27 cellular contexts compared by ENCODE assay signal in genomic region chr10:132678436-132679216, GRCh38.
A peak's percentile ranks its signal among the peaks of the same experiment; 100 is the strongest.
DNase-seq lines count a peak whose midpoint lies in the region; ATAC-seq, FAIRE-seq and TF ChIP-seq lines count a peak whose summit lies in the region.
"Had no signal": no experiment of that assay in that cellular context is flagged by ENCODE, and none has a peak within 500 bp of the region (broad histone marks: within the 10 kb centered on the region; RNA-seq: fewer than 3 reads in every experiment).

No MANE protein-coding gene starts in this region.

- H3K27me3 ChIP-seq in Peyer's patch (no peaks in the 10 kb centered on the region), suprapubic skin (no peaks in the 10 kb centered on the region)
- H3K27me3 ChIP-seq: breast epithelium, hepatocyte, SJSA1 had no signal

- H3K27me3 Mint-ChIP-seq in activated T-cell treated with anti-CD3 and anti-CD28 coated beads, Interleukin-2, amount 50 U/mL, for 72 hours (ENCODE audit: low read depth), result no peaks in the 10 kb centered on the region
- H3K27me3 Mint-ChIP-seq: activated CD4-positive, alpha-beta memory T cell treated with anti-CD3 and anti-CD28 coated beads, Interleukin-2, amount 10 ng/mL, durations not matched to agents 7 days and 5 days; B cell; dendritic cell treated with granulocyte-macrophage colony-stimulating factor and Interleukin-4, amounts not matched to agents 40 ng/mL and 50 ng/mL, for 4 days had no signal

- H3K9me3 Mint-ChIP-seq in activated T-cell treated with anti-CD3 and anti-CD28 coated beads, Interleukin-2, amount 50 U/mL, for 72 hours, result no peaks in the 10 kb centered on the region
- H3K9me3 Mint-ChIP-seq: activated CD4-positive, alpha-beta memory T cell treated with anti-CD3 and anti-CD28 coated beads, Interleukin-2, amount 10 ng/mL, durations not matched to agents 7 days and 5 days; dendritic cell treated with granulocyte-macrophage colony-stimulating factor and Interleukin-4, amounts not matched to agents 40 ng/mL and 50 ng/mL, for 4 days; T-helper 1 cell treated with Interleukin-12 subunit alpha and Interleukin-12 subunit beta and Interleukin-4 antibody, amounts not matched to agents 30 μg/mL and 1 μg/mL, for 36 hours had no signal

- no peak for ATAC-seq in activated T-cell treated with anti-CD3 and anti-CD28 coated beads, Interleukin-2, amount 50 U/mL, for 72 hours (replicated peaks in 1 of 2)
- ATAC-seq in GM21723 (IDR thresholded peaks at IDR 0.05; ENCODE audit: unreplicated experiment), result no peak
- ATAC-seq: stimulated activated naive CD8-positive, alpha-beta T cell treated with anti-CD3 and anti-CD28 coated beads, Interleukin-15, Interleukin-2, amounts not matched to agents 100 U/mL and 50 U/mL, for 24 hours had no signal

- peak; percentile 10 for DNase-seq in activated CD8-positive, alpha-beta memory T cell treated with anti-CD3 and anti-CD28 coated beads, Interleukin-2, amount 50 U/mL, for 4 hours
- no peak for DNase-seq in activated CD8-positive, alpha-beta memory T cell treated with anti-CD3 and anti-CD28 coated beads, Interleukin-2, amount 50 U/mL, for 48 hours
- peak in 2 of 3 donors; percentile 19 to 35 for DNase-seq in Peyer's patch
- peak; percentile 51 for DNase-seq in kidney
- DNase-seq in suprapubic skin (ENCODE audit: low spot score in 2 of 2), result peak; percentile 31 to 62
- no peak for DNase-seq in activated T-cell treated with anti-CD3 and anti-CD28 coated beads, Interleukin-2, amount 50 U/mL, for 72 hours
- DNase-seq in activated CD4-positive, CD25-positive, alpha-beta regulatory T cell (lab: John Stamatoyannopoulos, UW), result no peak
- DNase-seq: activated CD4-positive, alpha-beta memory T cell treated with anti-CD3 and anti-CD28 coated beads, Interleukin-2, amount 10 ng/mL, durations not matched to agents 7 days and 5 days; activated T-cell treated with anti-CD3 and anti-CD28 coated beads, Interleukin-2, amount 50 U/mL, for 48 hours; COR-L47; DND-41; mammary epithelial cell; NCI-H1930; NCI-H226; stimulated activated CD4-positive, alpha-beta T cell treated with anti-CD3 and anti-CD28 coated beads, Interleukin-4, amount 100 ng/mL, for 1 hour; stimulated activated naive CD8-positive, alpha-beta T cell treated with anti-CD3 and anti-CD28 coated beads, Interleukin-15, Interleukin-2, amounts not matched to agents 100 U/mL and 50 U/mL, for 24 hours had no signal

- TF ChIP-seq CTCF in Peyer's patch (IDR thresholded peaks at IDR 0.05) (no peak), kidney (IDR thresholded peaks at IDR 0.05; ENCODE audit: borderline replicate concordance, extremely low read depth, insufficient read depth) (no peak), suprapubic skin (IDR thresholded peaks at IDR 0.05) (no peak)

- H3K27ac ChIP-seq in Peyer's patch (no peak overlapping the region), kidney (ENCODE audit: low read depth in 2 of 2, low read length in 2 of 2) (no peak overlapping the region), suprapubic skin (no peak overlapping the region)
- H3K27ac ChIP-seq: breast epithelium, hepatocyte, KMS-11, SJSA1, skin epidermis had no signal

- WGBS in suprapubic skin, result 95% methylated on average over 13 of the region's 13 CpGs

- no peak overlapping the region for H3K27ac Mint-ChIP-seq in activated T-cell treated with anti-CD3 and anti-CD28 coated beads, Interleukin-2, amount 50 U/mL, for 72 hours
- H3K27ac Mint-ChIP-seq: activated CD4-positive, alpha-beta memory T cell treated with anti-CD3 and anti-CD28 coated beads, Interleukin-2, amount 10 ng/mL, durations not matched to agents 7 days and 5 days; B cell; dendritic cell treated with granulocyte-macrophage colony-stimulating factor and Interleukin-4, amounts not matched to agents 40 ng/mL and 50 ng/mL, for 4 days; T-helper 1 cell treated with Interleukin-12 subunit alpha and Interleukin-12 subunit beta and Interleukin-4 antibody, amounts not matched to agents 30 μg/mL and 1 μg/mL, for 36 hours had no signal

- TF ChIP-seq POLR2A in Peyer's patch (IDR thresholded peaks at IDR 0.05) (no peak), suprapubic skin (IDR thresholded peaks at IDR 0.05) (no peak)

- H3K9me3 ChIP-seq in Peyer's patch (no peaks in the 10 kb centered on the region), kidney (ENCODE audit: control insufficient read depth in 1 of 2, low read length in 2 of 2) (no peaks in the 10 kb centered on the region), suprapubic skin (no peaks in the 10 kb centered on the region)
- H3K9me3 ChIP-seq: breast epithelium, SJSA1 had no signal

- no peak for TF ChIP-seq EP300 in suprapubic skin (IDR thresholded peaks at IDR 0.05)

- H3K36me3 ChIP-seq in Peyer's patch (no peaks in the 10 kb centered on the region), kidney (ENCODE audit: control insufficient read depth in 1 of 2, insufficient read depth in 2 of 2, low read length in 2 of 2) (no peaks in the 10 kb centered on the region), suprapubic skin (no peaks in the 10 kb centered on the region)
- H3K36me3 ChIP-seq: breast epithelium had no signal

- H3K4me1 ChIP-seq in Peyer's patch (no peaks in the 10 kb centered on the region), kidney (ENCODE audit: control insufficient read depth in 1 of 2, insufficient read depth in 1 of 2, low read depth in 1 of 2, low read length in 2 of 2) (peaks cover 0 to 8% of the 10 kb centered on the region in 2 donors), suprapubic skin (no peaks in the 10 kb centered on the region)
- H3K4me1 ChIP-seq: breast epithelium, SJSA1 had no signal

- H3K9ac ChIP-seq in kidney (ENCODE audit: low read length in 2 of 2), result no peak overlapping the region
- H3K9ac ChIP-seq: KMS-11 had no signal

- H3K36me3 Mint-ChIP-seq in activated T-cell treated with anti-CD3 and anti-CD28 coated beads, Interleukin-2, amount 50 U/mL, for 72 hours (ENCODE audit: insufficient read depth in 2 of 2), result peaks cover 0 to 2% of the 10 kb centered on the region in 2 donors

- H3K4me1 Mint-ChIP-seq in activated T-cell treated with anti-CD3 and anti-CD28 coated beads, Interleukin-2, amount 50 U/mL, for 72 hours (ENCODE audit: low read depth), result peaks cover 6% of the 10 kb centered on the region

- no peak overlapping the region for H3K4me3 Mint-ChIP-seq in activated T-cell treated with anti-CD3 and anti-CD28 coated beads, Interleukin-2, amount 50 U/mL, for 72 hours
- H3K4me3 Mint-ChIP-seq: activated CD4-positive, alpha-beta memory T cell treated with anti-CD3 and anti-CD28 coated beads, Interleukin-2, amount 10 ng/mL, durations not matched to agents 7 days and 5 days; B cell; dendritic cell treated with granulocyte-macrophage colony-stimulating factor and Interleukin-4, amounts not matched to agents 40 ng/mL and 50 ng/mL, for 4 days; T-helper 1 cell treated with Interleukin-12 subunit alpha and Interleukin-12 subunit beta and Interleukin-4 antibody, amounts not matched to agents 30 μg/mL and 1 μg/mL, for 36 hours had no signal

- H3K4me3 ChIP-seq in Peyer's patch (no peak overlapping the region), kidney (ENCODE audit: low read length in 2 of 2) (no peak overlapping the region), suprapubic skin (no peak overlapping the region)
- H3K4me3 ChIP-seq: breast epithelium, hepatocyte, SJSA1, skin epidermis had no signal

- intact Hi-C loops in kidney (cut with DNase I), result no loop called here

- FAIRE-seq in kidney (lab: Jason Lieb, UNC), result no peak
- FAIRE-seq: A204.1, H54 had no signal

Comparison
In these comparisons a context has a peak if more than half of its experiments do, and no peak if none do; other contexts are left out.
1. DNase-seq: peak in activated CD8-positive, alpha-beta memory T cell treated with anti-CD3 and anti-CD28 coated beads, Interleukin-2, amount 50 U/mL, for 4 hours (single experiment), Peyer's patch (2 of 3), kidney (single experiment) and suprapubic skin (2 of 2); none in activated CD8-positive, alpha-beta memory T cell treated with anti-CD3 and anti-CD28 coated beads, Interleukin-2, amount 50 U/mL, for 48 hours (single experiment), activated T-cell treated with anti-CD3 and anti-CD28 coated beads, Interleukin-2, amount 50 U/mL, for 72 hours (0 of 2) and activated CD4-positive, CD25-positive, alpha-beta regulatory T cell (0 of 4).